24 cellular contexts compared by ENCODE assay signal in genomic region chr18:46732801-46733200, GRCh38. TPM values are rescaled to one million over a fixed set of nuclear protein-coding genes. Genes with fewer than 3 reads are reported as not detected.
"Had no signal": no experiment of that assay in that cellular context is flagged by ENCODE, and none has a peak within 500 bp of the region (broad histone marks: within the 10 kb centered on the region; RNA-seq: fewer than 3 reads in every experiment).

No MANE protein-coding gene starts in this region.

- H3K27ac ChIP-seq: colonic mucosa, epithelial cell of prostate, esophagus squamous epithelium, gastrocnemius medialis, heart right ventricle, left lung, lower lobe of right lung had no signal

- H3K27ac Mint-ChIP-seq: dendritic cell treated with granulocyte-macrophage colony-stimulating factor and Interleukin-4, amounts not matched to agents 40 ng/mL and 50 ng/mL, for 4 days; effector memory CD8-positive, alpha-beta T cell had no signal

- H3K9me3 Mint-ChIP-seq: effector memory CD8-positive, alpha-beta T cell had no signal

- H3K4me3 Mint-ChIP-seq: dendritic cell treated with granulocyte-macrophage colony-stimulating factor and Interleukin-4, amounts not matched to agents 40 ng/mL and 50 ng/mL, for 4 days; effector memory CD8-positive, alpha-beta T cell had no signal

- H3K4me3 ChIP-seq: colonic mucosa, esophagus squamous epithelium, gastrocnemius medialis, heart right ventricle, left lung, lower lobe of right lung had no signal

- DNase-seq: cerebellar nuclear complex; colonic mucosa; cortex of kidney; effector CD8-positive, alpha-beta T cell; effector memory CD8-positive, alpha-beta T cell; erythroblast; esophagus squamous epithelium; foreskin fibroblast; foreskin melanocyte; gastrocnemius medialis; glutamatergic neuron; heart right ventricle; hippocampal formation; left colon; left lung; left ventricle myocardium superior; lower lobe of right lung; mesenchymal stem cell; midbrain had no signal

- H3K27me3 ChIP-seq: colonic mucosa, gastrocnemius medialis, heart right ventricle, left lung had no signal

- H3K27me3 Mint-ChIP-seq: dendritic cell treated with granulocyte-macrophage colony-stimulating factor and Interleukin-4, amounts not matched to agents 40 ng/mL and 50 ng/mL, for 4 days had no signal

- H3K36me3 ChIP-seq: colonic mucosa, esophagus squamous epithelium, left lung, lower lobe of right lung had no signal

- H3K9me3 ChIP-seq: colonic mucosa, gastrocnemius medialis had no signal

- ATAC-seq: effector memory CD8-positive, alpha-beta T cell; esophagus mucosa; gastrocnemius medialis; left colon; left lung; left ventricle myocardium superior; lower lobe of right lung had no signal

- H3K4me1 ChIP-seq: colonic mucosa, esophagus squamous epithelium, gastrocnemius medialis, heart right ventricle, left lung, lower lobe of right lung had no signal

RNA-seq across cellular contexts. Expression of gene ST8SIA5, which starts 24.1 kb away (rescaled TPM):
- total RNA-seq: esophagus mucosa, esophagus squamous epithelium, lower leg skin, lower lobe of right lung, lung microvascular endothelial cell had no signal
